In the genomic region with DNA sequence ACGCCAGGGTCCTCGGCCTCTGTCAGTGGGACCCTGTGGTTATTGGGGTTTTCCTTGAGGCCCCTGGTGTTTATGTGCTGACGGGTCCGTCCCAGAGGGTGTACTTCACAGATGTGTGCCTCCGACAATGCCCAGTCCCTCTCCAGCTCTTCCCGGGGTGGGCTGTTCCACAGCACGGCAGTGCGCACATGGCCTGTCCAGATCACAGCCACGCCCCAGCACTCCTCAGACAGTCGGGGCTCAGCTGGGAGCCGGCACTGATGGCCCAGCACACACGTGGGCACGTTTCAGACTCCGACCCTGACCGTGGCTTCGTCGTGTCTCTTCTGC, we compare ENCODE assay signal across 1 cellular context.
TF ChIP-seq lines count a peak whose summit lies in the region.

No MANE protein-coding gene starts in this region.

TF ChIP-seq in H1, 55 proteins besides CTCF, POLR2A, EP300 and RAD21:
- TF ChIP-seq SIN3A (conservative IDR thresholded peaks at IDR 0.05 in 1 of 2, IDR thresholded peaks at IDR 0.05 in 1 of 2; ENCODE audit: low read depth in 1 of 2, low read length in 2 of 2), result no peak
- no peak for TF ChIP-seq BRCA1 (IDR thresholded peaks at IDR 0.05; ENCODE audit: low read depth, low read length)
- no peak for TF ChIP-seq BACH1 (IDR thresholded peaks at IDR 0.05; ENCODE audit: low read length)
- TF ChIP-seq HDAC2 (IDR thresholded peaks at IDR 0.05; ENCODE audit: borderline replicate concordance in 1 of 2, low read depth in 2 of 2, low read length in 2 of 2), result no peak
- TF ChIP-seq TAF7 (optimal IDR thresholded peaks at IDR 0.05; ENCODE audit: borderline replicate concordance, low read depth, low read length), result no peak
- TF ChIP-seq NANOG (IDR thresholded peaks at IDR 0.05; ENCODE audit: insufficient read depth, low read depth, low read length, poor library complexity, severe bottlenecking), result no peak
- no peak for TF ChIP-seq NRF1 (IDR thresholded peaks at IDR 0.05; ENCODE audit: low read depth, low read length)
- no peak for TF ChIP-seq FOSL1 (IDR thresholded peaks at IDR 0.05; ENCODE audit: insufficient read depth, low read depth, low read length)
- no peak for TF ChIP-seq SIRT6 (IDR thresholded peaks at IDR 0.05; ENCODE audit: low read length)
- TF ChIP-seq, protein P1, sequence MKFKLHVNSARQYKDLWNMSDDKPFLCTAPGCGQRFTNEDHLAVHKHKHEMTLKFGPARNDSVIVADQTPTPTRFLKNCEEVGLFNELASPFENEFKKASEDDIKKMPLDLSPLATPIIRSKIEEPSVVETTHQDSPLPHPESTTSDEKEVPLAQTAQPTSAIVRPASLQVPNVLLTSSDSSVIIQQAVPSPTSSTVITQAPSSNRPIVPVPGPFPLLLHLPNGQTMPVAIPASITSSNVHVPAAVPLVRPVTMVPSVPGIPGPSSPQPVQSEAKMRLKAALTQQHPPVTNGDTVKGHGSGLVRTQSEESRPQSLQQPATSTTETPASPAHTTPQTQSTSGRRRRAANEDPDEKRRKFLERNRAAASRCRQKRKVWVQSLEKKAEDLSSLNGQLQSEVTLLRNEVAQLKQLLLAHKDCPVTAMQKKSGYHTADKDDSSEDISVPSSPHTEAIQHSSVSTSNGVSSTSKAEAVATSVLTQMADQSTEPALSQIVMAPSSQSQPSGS (IDR thresholded peaks at IDR 0.05; ENCODE audit: low read length), result no peak
- TF ChIP-seq EZH2 (IDR thresholded peaks at IDR 0.05; ENCODE audit: low read depth, low read length, severe bottlenecking), result no peak
- TF ChIP-seq BCL11A (IDR thresholded peaks at IDR 0.05; ENCODE audit: low read depth in 2 of 2, low read length in 2 of 2), result no peak
- no peak for TF ChIP-seq RFX5 (IDR thresholded peaks at IDR 0.05; ENCODE audit: borderline replicate concordance, low read depth, low read length)
- no peak for TF ChIP-seq CREB1 (IDR thresholded peaks at IDR 0.05)
- TF ChIP-seq SP4 (IDR thresholded peaks at IDR 0.05; ENCODE audit: low read length), result no peak
- TF ChIP-seq JUN (IDR thresholded peaks at IDR 0.05; ENCODE audit: low read depth, low read length), result no peak
